Comparison of ENCODE assay signal across 1 cellular context in genomic region chr2:175167792-175168563, GRCh38.
TF ChIP-seq lines count a peak whose summit lies in the region.

Gene ATF2, minus strand, starts transcription at chr2:175168203. Its CDS starts 31,760 bp downstream, at chr2:175136443.

TF ChIP-seq in K562, 482 proteins besides CTCF, POLR2A, EP300 and RAD21 (continued from another document and continues in another):
- TF ChIP-seq, protein P1, sequence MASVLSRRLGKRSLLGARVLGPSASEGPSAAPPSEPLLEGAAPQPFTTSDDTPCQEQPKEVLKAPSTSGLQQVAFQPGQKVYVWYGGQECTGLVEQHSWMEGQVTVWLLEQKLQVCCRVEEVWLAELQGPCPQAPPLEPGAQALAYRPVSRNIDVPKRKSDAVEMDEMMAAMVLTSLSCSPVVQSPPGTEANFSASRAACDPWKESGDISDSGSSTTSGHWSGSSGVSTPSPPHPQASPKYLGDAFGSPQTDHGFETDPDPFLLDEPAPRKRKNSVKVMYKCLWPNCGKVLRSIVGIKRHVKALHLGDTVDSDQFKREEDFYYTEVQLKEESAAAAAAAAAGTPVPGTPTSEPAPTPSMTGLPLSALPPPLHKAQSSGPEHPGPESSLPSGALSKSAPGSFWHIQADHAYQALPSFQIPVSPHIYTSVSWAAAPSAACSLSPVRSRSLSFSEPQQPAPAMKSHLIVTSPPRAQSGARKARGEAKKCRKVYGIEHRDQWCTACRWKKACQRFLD (CRISPR knock-in tag; IDR thresholded peaks at IDR 0.05), result no peak
- TF ChIP-seq POLR3A (IDR thresholded peaks at IDR 0.05; ENCODE audit: borderline replicate concordance, extremely low read depth, insufficient read depth, insufficient read length), result no peak
- no peak for TF ChIP-seq MCM2 (IDR thresholded peaks at IDR 0.05; ENCODE audit: low read depth)
- TF ChIP-seq NCOA6 (IDR thresholded peaks at IDR 0.05), result no peak
- TF ChIP-seq, protein P2, sequence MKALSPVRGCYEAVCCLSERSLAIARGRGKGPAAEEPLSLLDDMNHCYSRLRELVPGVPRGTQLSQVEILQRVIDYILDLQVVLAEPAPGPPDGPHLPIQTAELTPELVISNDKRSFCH (CRISPR knock-in tag; IDR thresholded peaks at IDR 0.05), result no peak
- TF ChIP-seq, protein P2 (tag; IDR thresholded peaks at IDR 0.05), result peak; percentile 94
- TF ChIP-seq ZNF12 (CRISPR knock-in tag; IDR thresholded peaks at IDR 0.05), result peak; percentile 66; the same call in 1 of the 2 replicates
- TF ChIP-seq ZNF232 (CRISPR knock-in tag; IDR thresholded peaks at IDR 0.05), result no peak
- TF ChIP-seq MAFK (IDR thresholded peaks at IDR 0.05; ENCODE audit: low read length), result no peak
- peak; percentile 94 for TF ChIP-seq PKNOX1 (IDR thresholded peaks at IDR 0.05)
- no peak; the same call in none of the 2 replicates for TF ChIP-seq ERF (CRISPR knock-in tag; IDR thresholded peaks at IDR 0.05)
- TF ChIP-seq SFPQ (IDR thresholded peaks at IDR 0.05; ENCODE audit: low read depth, low read length), result no peak
- peak; percentile 66 for TF ChIP-seq NFIC (IDR thresholded peaks at IDR 0.05)
- TF ChIP-seq RFX1 (IDR thresholded peaks at IDR 0.05), result no peak
- TF ChIP-seq CSDE1 (IDR thresholded peaks at IDR 0.05), result no peak; a peak in 1 of 4 replicates
- no peak for TF ChIP-seq RBM14 (IDR thresholded peaks at IDR 0.05; ENCODE audit: borderline replicate concordance, insufficient read depth, low read depth, low read length)
- TF ChIP-seq ETV6 (IDR thresholded peaks at IDR 0.05; ENCODE audit: borderline replicate concordance in 1 of 2, low read depth in 2 of 2, low read length in 1 of 2), result no peak
- TF ChIP-seq ETV6 (CRISPR knock-in tag; IDR thresholded peaks at IDR 0.05; ENCODE audit: borderline replicate concordance), result no peak
- no peak for TF ChIP-seq BMI1 (IDR thresholded peaks at IDR 0.05; ENCODE audit: low read length)
- TF ChIP-seq, protein P3, sequence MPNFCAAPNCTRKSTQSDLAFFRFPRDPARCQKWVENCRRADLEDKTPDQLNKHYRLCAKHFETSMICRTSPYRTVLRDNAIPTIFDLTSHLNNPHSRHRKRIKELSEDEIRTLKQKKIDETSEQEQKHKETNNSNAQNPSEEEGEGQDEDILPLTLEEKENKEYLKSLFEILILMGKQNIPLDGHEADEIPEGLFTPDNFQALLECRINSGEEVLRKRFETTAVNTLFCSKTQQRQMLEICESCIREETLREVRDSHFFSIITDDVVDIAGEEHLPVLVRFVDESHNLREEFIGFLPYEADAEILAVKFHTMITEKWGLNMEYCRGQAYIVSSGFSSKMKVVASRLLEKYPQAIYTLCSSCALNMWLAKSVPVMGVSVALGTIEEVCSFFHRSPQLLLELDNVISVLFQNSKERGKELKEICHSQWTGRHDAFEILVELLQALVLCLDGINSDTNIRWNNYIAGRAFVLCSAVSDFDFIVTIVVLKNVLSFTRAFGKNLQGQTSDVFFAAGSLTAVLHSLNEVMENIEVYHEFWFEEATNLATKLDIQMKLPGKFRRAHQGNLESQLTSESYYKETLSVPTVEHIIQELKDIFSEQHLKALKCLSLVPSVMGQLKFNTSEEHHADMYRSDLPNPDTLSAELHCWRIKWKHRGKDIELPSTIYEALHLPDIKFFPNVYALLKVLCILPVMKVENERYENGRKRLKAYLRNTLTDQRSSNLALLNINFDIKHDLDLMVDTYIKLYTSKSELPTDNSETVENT (CRISPR knock-in tag; IDR thresholded peaks at IDR 0.05), result peak; percentile 93; the same call in 1 of the 2 replicates
- TF ChIP-seq ZNF134 (CRISPR knock-in tag; conservative IDR thresholded peaks at IDR 0.05), result no peak
- TF ChIP-seq SMAD3 (CRISPR knock-in tag; conservative IDR thresholded peaks at IDR 0.05), result no peak
- TF ChIP-seq NBN (IDR thresholded peaks at IDR 0.05; ENCODE audit: low read depth), result no peak; the same call in 1 of the 2 replicates
- TF ChIP-seq ZBTB8A (IDR thresholded peaks at IDR 0.05; ENCODE audit: partially characterized antibody), result no peak
- TF ChIP-seq PATZ1 (CRISPR knock-in tag; IDR thresholded peaks at IDR 0.05; ENCODE audit: borderline replicate concordance), result 0 out of 2 replicates have a peak, but pooled peaks have one; percentile 37
- peak; percentile 67 for TF ChIP-seq GABPB1 (CRISPR knock-in tag; IDR thresholded peaks at IDR 0.05)
- TF ChIP-seq POLR2G (IDR thresholded peaks at IDR 0.05; ENCODE audit: low read depth, low read length), result peak; percentile 93
- no peak for TF ChIP-seq ZFP30 (CRISPR knock-in tag; IDR thresholded peaks at IDR 0.05; ENCODE audit: borderline replicate concordance)
- no peak for TF ChIP-seq GTF2E2 (tag; IDR thresholded peaks at IDR 0.05)
- TF ChIP-seq CCNT2 (IDR thresholded peaks at IDR 0.05; ENCODE audit: borderline replicate concordance, extremely low read depth, insufficient read length, low read depth, low read length), result peak; percentile 63
- TF ChIP-seq ZNF253 (CRISPR knock-in tag; conservative IDR thresholded peaks at IDR 0.05), result no peak
- TF ChIP-seq ZBTB49 (CRISPR knock-in tag; IDR thresholded peaks at IDR 0.05; ENCODE audit: borderline replicate concordance), result no peak
- TF ChIP-seq ZBTB7A (IDR thresholded peaks at IDR 0.05; ENCODE audit: borderline replicate concordance, control insufficient read depth, low read depth, low read length), result peak; percentile 88
- TF ChIP-seq, protein P4, sequence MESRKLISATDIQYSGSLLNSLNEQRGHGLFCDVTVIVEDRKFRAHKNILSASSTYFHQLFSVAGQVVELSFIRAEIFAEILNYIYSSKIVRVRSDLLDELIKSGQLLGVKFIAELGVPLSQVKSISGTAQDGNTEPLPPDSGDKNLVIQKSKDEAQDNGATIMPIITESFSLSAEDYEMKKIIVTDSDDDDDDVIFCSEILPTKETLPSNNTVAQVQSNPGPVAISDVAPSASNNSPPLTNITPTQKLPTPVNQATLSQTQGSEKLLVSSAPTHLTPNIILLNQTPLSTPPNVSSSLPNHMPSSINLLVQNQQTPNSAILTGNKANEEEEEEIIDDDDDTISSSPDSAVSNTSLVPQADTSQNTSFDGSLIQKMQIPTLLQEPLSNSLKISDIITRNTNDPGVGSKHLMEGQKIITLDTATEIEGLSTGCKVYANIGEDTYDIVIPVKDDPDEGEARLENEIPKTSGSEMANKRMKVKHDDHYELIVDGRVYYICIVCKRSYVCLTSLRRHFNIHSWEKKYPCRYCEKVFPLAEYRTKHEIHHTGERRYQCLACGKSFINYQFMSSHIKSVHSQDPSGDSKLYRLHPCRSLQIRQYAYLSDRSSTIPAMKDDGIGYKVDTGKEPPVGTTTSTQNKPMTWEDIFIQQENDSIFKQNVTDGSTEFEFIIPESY (CRISPR knock-in tag; IDR thresholded peaks at IDR 0.05), result peak; percentile 59; the same call in 1 of the 2 replicates
- TF ChIP-seq DLX4 (CRISPR knock-in tag; IDR thresholded peaks at IDR 0.05), result no peak
- peak; percentile 80 for TF ChIP-seq ZNF511 (CRISPR knock-in tag; IDR thresholded peaks at IDR 0.05)
- TF ChIP-seq, protein P5, sequence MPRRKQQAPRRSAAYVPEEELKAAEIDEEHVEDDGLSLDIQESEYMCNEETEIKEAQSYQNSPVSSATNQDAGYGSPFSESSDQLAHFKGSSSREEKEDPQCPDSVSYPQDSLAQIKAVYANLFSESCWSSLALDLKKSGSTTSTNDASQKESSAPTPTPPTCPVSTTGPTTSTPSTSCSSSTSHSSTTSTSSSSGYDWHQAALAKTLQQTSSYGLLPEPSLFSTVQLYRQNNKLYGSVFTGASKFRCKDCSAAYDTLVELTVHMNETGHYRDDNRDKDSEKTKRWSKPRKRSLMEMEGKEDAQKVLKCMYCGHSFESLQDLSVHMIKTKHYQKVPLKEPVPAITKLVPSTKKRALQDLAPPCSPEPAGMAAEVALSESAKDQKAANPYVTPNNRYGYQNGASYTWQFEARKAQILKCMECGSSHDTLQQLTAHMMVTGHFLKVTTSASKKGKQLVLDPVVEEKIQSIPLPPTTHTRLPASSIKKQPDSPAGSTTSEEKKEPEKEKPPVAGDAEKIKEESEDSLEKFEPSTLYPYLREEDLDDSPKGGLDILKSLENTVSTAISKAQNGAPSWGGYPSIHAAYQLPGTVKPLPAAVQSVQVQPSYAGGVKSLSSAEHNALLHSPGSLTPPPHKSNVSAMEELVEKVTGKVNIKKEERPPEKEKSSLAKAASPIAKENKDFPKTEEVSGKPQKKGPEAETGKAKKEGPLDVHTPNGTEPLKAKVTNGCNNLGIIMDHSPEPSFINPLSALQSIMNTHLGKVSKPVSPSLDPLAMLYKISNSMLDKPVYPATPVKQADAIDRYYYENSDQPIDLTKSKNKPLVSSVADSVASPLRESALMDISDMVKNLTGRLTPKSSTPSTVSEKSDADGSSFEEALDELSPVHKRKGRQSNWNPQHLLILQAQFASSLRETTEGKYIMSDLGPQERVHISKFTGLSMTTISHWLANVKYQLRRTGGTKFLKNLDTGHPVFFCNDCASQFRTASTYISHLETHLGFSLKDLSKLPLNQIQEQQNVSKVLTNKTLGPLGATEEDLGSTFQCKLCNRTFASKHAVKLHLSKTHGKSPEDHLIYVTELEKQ (CRISPR knock-in tag; IDR thresholded peaks at IDR 0.05), result no peak
- no peak for TF ChIP-seq ZNF133 (CRISPR knock-in tag; IDR thresholded peaks at IDR 0.05)
- TF ChIP-seq SMC3 (conservative IDR thresholded peaks at IDR 0.05; ENCODE audit: insufficient read depth, low read depth, low read length), result no peak
- TF ChIP-seq HINFP (tag; conservative IDR thresholded peaks at IDR 0.05; ENCODE audit: low read depth), result no peak
- no peak for TF ChIP-seq ZNF3 (CRISPR knock-in tag; IDR thresholded peaks at IDR 0.05)
